12 cellular contexts compared by ENCODE assay signal in the genomic region with DNA sequence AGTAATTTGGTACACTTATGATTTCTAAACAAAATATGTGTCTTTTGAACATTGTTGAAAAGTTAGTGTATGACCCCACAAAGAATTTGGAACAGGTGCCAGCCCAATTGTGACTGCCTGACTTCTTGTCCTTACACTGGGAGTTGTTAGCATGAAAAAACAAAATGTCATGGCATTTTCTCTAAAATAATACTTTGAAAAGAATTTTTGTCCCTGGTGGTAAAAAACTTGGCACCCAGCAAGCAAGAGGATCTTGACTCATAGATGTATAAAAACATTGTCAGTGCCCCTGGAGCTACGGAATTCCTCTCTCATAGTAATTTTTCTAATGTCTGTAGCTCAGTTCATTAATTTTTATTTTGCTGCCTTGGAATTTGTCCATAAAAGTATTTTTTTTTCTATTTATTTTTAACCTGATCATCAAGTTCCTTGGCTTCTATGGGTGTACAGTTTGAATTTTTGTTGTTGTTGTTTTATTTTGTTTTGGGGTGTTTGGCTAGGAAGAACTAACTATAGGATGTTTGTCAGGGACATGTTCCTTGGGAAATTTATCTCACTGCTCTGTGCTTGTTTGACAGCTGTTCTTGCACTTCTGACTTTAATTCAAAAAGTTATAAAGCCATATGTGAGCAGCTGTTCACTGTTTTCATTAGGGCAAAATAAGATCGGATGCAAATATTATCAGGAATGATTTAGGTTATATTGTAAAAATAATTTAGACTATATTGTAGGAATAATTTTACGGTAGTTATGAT.
DNase-seq lines count a peak whose midpoint lies in the region; ATAC-seq, FAIRE-seq and TF ChIP-seq lines count a peak whose summit lies in the region.
"Had no signal": no experiment of that assay in that cellular context is flagged by ENCODE, and none has a peak within 500 bp of the region (broad histone marks: within the 10 kb centered on the region; RNA-seq: fewer than 3 reads in every experiment).

No MANE protein-coding gene starts in this region.

- H3K36me3 ChIP-seq in keratinocyte (ENCODE audit: control insufficient read depth in 2 of 2, extremely low read depth in 1 of 2, insufficient read depth in 2 of 2, low read length in 2 of 2) = no peaks in the 10 kb centered on the region
- H3K36me3 ChIP-seq: ascending aorta, BLaER1 had no signal

- H3K9me3 Mint-ChIP-seq in HFFc6 = no peaks in the 10 kb centered on the region

- no peak overlapping the region for H3K9ac ChIP-seq in keratinocyte (ENCODE audit: control insufficient read depth, extremely low read depth, insufficient read depth, low read length)
- H3K9ac ChIP-seq: BLaER1 had no signal

- CTCF ChIA-PET in A549 (lab: Yijun Ruan, JAX) = no interaction called here

- no peak for TF ChIP-seq RAD21 in A549 (conservative IDR thresholded peaks at IDR 0.05 in 1 of 2, IDR thresholded peaks at IDR 0.05 in 1 of 2)

- no peaks in the 10 kb centered on the region for H3K9me3 ChIP-seq in A549
- H3K9me3 ChIP-seq in keratinocyte (ENCODE audit: control insufficient read depth, low read depth, low read length) = no peaks in the 10 kb centered on the region
- H3K9me3 ChIP-seq: ascending aorta had no signal

- peak overlapping the region; percentile 65 for H3K27ac Mint-ChIP-seq in HFFc6

- no peaks in the 10 kb centered on the region for H3K79me2 ChIP-seq in keratinocyte (ENCODE audit: control insufficient read depth, insufficient read depth, low read length)

- intact Hi-C loops in cardiac septum (cut with DNase I) = no loop called here

- peak in 1 of 2 experiments; percentile 2 for DNase-seq in A549 (ENCODE audit: low read depth in 1 of 2, low spot score in 1 of 2)
- peak; percentile 78 for DNase-seq in HFFc6
- peak; percentile 83 for DNase-seq in astrocyte of the spinal cord (ENCODE audit: low read depth, low spot score)
- no peak for DNase-seq in keratinocyte (ENCODE audit: low read depth, low spot score)
- DNase-seq in cardiac septum (ENCODE audit: low spot score) = no peak
- DNase-seq in activated gamma-delta T cell treated with Interleukin-2 at 50 U/mL for 16 hours = no peak
- no peak for DNase-seq in LoVo (ENCODE audit: low spot score)
- DNase-seq: islet precursor cell had no signal

- POLR2A ChIA-PET in A549 (lab: Yijun Ruan, JAX) = no interaction called here

- peak overlapping the region; percentile 14; the same call in 1 of the 2 replicates for H3K4me3 Mint-ChIP-seq in HFFc6

- peaks cover 8% of the 10 kb centered on the region for H3K36me3 Mint-ChIP-seq in HFFc6 (ENCODE audit: low read depth)

- no peaks in the 10 kb centered on the region; the same call in 1 of the 2 replicates for H3K27me3 Mint-ChIP-seq in HFFc6 (ENCODE audit: insufficient read depth)

- WGBS in A549 (ENCODE audit: missing lambda C conversion rate) = 69% methylated on average over 3 of the region's 3 CpGs

- in situ Hi-C loops in astrocyte of the spinal cord (cut with HindIII; ENCODE audit: low sequenced_read_pairs) = no loop called here

- FAIRE-seq in A549 (lab: Jason Lieb, UNC) = no peak
- no peak for FAIRE-seq in keratinocyte (lab: Jason Lieb, UNC)

- peak in 1 of 2 experiments; percentile 36; a peak in 1 of 6 replicates for ATAC-seq in A549
- no peak for ATAC-seq in GM21529 (IDR thresholded peaks at IDR 0.05; ENCODE audit: unreplicated experiment)
- ATAC-seq: Panc1 had no signal

- peaks cover 27% of the 10 kb centered on the region for H3K4me1 ChIP-seq in A549
- peaks cover 9% of the 10 kb centered on the region for H3K4me1 ChIP-seq in keratinocyte (ENCODE audit: control insufficient read depth, extremely low read depth, insufficient read depth, low read length)
- H3K4me1 ChIP-seq: ascending aorta, BLaER1 had no signal

- H3K4me1 Mint-ChIP-seq in HFFc6 (ENCODE audit: low read depth) = peaks cover 40% of the 10 kb centered on the region

- H3K27ac ChIP-seq in A549 (no peak overlapping the region; a peak in 1 of 6 replicates), keratinocyte (ENCODE audit: control insufficient read depth, insufficient read depth, low read length) (no peak overlapping the region)
- H3K27ac ChIP-seq: ascending aorta, BLaER1 had no signal

- dilution Hi-C loops in keratinocyte (cut with MboI; ENCODE audit: extremely low pct_ligation_motif_present, low sequenced_read_pairs) = no loop called here

- no peaks in the 10 kb centered on the region for H3K27me3 ChIP-seq in keratinocyte (ENCODE audit: control insufficient read depth, extremely low read depth, insufficient read depth, low read length)
- H3K27me3 ChIP-seq: ascending aorta, BLaER1 had no signal

- no peak for TF ChIP-seq POLR2A in A549 (IDR thresholded peaks at IDR 0.05; ENCODE audit: low read length)

- H4K20me1 ChIP-seq in keratinocyte (ENCODE audit: control insufficient read depth, extremely low read depth, insufficient read depth, low read length) = no peaks in the 10 kb centered on the region
- H4K20me1 ChIP-seq: BLaER1 had no signal

- H2AFZ ChIP-seq in keratinocyte (ENCODE audit: control insufficient read depth, low read length) = no peak overlapping the region

- no peaks in the 10 kb centered on the region for H3K9me1 ChIP-seq in keratinocyte (ENCODE audit: control insufficient read depth, extremely low read depth, insufficient read depth, low read length)

- TF ChIP-seq EP300 in A549 (IDR thresholded peaks at IDR 0.05) = no peak

- H3K4me3 ChIP-seq in A549 = no peak overlapping the region
- H3K4me3 ChIP-seq in astrocyte of the spinal cord (ENCODE audit: low read depth, low read length) = no peak overlapping the region
- no peak overlapping the region for H3K4me3 ChIP-seq in keratinocyte (ENCODE audit: control insufficient read depth in 2 of 3, extremely low read depth in 1 of 3, insufficient read depth in 2 of 3, low read depth in 1 of 3, low read length in 3 of 3)
- H3K4me3 ChIP-seq: ascending aorta, BLaER1 had no signal

- H3K4me2 ChIP-seq in A549 (peak overlapping the region; percentile 38; the same call in 2 of the 3 replicates), keratinocyte (ENCODE audit: control insufficient read depth, extremely low read depth, insufficient read depth, low read depth, low read length) (peak overlapping the region; percentile 42)
- H3K4me2 ChIP-seq: BLaER1 had no signal

- TF ChIP-seq CTCF in A549 (IDR thresholded peaks at IDR 0.05) (no peak), HFFc6 (IDR thresholded peaks at IDR 0.05) (no peak), astrocyte of the spinal cord (IDR thresholded peaks at IDR 0.05; ENCODE audit: low read depth, low read length) (no peak), keratinocyte (optimal IDR thresholded peaks at IDR 0.05 in 1 of 3, IDR thresholded peaks at IDR 0.05 in 1 of 3, conservative IDR thresholded peaks at IDR 0.05 in 1 of 3; ENCODE audit: extremely low read depth in 1 of 3, insufficient read depth in 2 of 3, low read length in 3 of 3) (no peak)

TF ChIP-seq in A549, 52 proteins besides CTCF, POLR2A, EP300 and RAD21 (continues in another document):
- TF ChIP-seq TFCP2L1 (CRISPR knock-in tag; IDR thresholded peaks at IDR 0.05) (no peak), ZFP36 (IDR thresholded peaks at IDR 0.05; ENCODE audit: borderline replicate concordance, partially characterized antibody) (no peak), POLR2AphosphoS2 (conservative IDR thresholded peaks at IDR 0.05; ENCODE audit: low read length) (no peak), SMC3 (IDR thresholded peaks at IDR 0.05) (no peak), EHF (CRISPR knock-in tag; IDR thresholded peaks at IDR 0.05) (no peak), CEBPB (IDR thresholded peaks at IDR 0.05) (no peak), HMGXB4 (CRISPR knock-in tag; IDR thresholded peaks at IDR 0.05; ENCODE audit: borderline replicate concordance) (no peak), NFE2L2 (conservative IDR thresholded peaks at IDR 0.05; ENCODE audit: low read length) (no peak), HOXA7 (CRISPR knock-in tag; IDR thresholded peaks at IDR 0.05) (no peak), ZC3H11A (IDR thresholded peaks at IDR 0.05) (no peak), E2F6 (IDR thresholded peaks at IDR 0.05; ENCODE audit: borderline replicate concordance, low read depth) (no peak)
- TF ChIP-seq, protein P1, sequence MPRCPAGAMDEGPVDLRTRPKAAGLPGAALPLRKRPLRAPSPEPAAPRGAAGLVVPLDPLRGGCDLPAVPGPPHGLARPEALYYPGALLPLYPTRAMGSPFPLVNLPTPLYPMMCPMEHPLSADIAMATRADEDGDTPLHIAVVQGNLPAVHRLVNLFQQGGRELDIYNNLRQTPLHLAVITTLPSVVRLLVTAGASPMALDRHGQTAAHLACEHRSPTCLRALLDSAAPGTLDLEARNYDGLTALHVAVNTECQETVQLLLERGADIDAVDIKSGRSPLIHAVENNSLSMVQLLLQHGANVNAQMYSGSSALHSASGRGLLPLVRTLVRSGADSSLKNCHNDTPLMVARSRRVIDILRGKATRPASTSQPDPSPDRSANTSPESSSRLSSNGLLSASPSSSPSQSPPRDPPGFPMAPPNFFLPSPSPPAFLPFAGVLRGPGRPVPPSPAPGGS (IDR thresholded peaks at IDR 0.05) = no peak
- TF ChIP-seq, protein P2, sequence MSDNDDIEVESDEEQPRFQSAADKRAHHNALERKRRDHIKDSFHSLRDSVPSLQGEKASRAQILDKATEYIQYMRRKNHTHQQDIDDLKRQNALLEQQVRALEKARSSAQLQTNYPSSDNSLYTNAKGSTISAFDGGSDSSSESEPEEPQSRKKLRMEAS (IDR thresholded peaks at IDR 0.05) = no peak

Comparison
In these comparisons a context has a peak if more than half of its experiments do, and no peak if none do; other contexts are left out.
1. DNase-seq: peak in HFFc6 (single experiment) and astrocyte of the spinal cord (single experiment); none in keratinocyte (single experiment), cardiac septum (single experiment), activated gamma-delta T cell treated with Interleukin-2 at 50 U/mL for 16 hours (single experiment) and LoVo (single experiment).